18 cellular contexts compared by ENCODE assay signal in genomic region chr20:35085477-35086225, GRCh38. TPM values are rescaled to one million over a fixed set of nuclear protein-coding genes. Genes with fewer than 3 reads are reported as not detected.
DNase-seq lines count a peak whose midpoint lies in the region; ATAC-seq and TF ChIP-seq lines count a peak whose summit lies in the region.
"Had no signal": no experiment of that assay in that cellular context is flagged by ENCODE, and none has a peak within 500 bp of the region (broad histone marks: within the 10 kb centered on the region; RNA-seq: fewer than 3 reads in every experiment).

No MANE protein-coding gene starts in this region.

- peaks cover 18% of the 10 kb centered on the region for H3K36me3 Mint-ChIP-seq in activated CD8-positive, alpha-beta memory T cell treated with anti-CD3 and anti-CD28 coated beads, Interleukin-2, amount 10 ng/mL, durations not matched to agents 7 days and 5 days
- H3K36me3 Mint-ChIP-seq in activated T-helper 2 cell treated with anti-CD3 and anti-CD28 coated beads, Interferon-gamma antibody, Interleukin-2, Interleukin-4, amounts not matched to agents 10 μg/mL and 5 μg/mL and 100 μg/mL, durations not matched to agents 14 hours and 24 hours and 36 hours (ENCODE audit: low read depth), result peaks cover 35% of the 10 kb centered on the region
- H3K36me3 Mint-ChIP-seq in stimulated activated effector memory CD8-positive, alpha-beta T cell treated with anti-CD3 and anti-CD28 coated beads, Interleukin-12 subunit alpha, Interleukin-12 subunit beta, amount 100 ng/mL, for 72 hours, result peaks cover 57% of the 10 kb centered on the region
- H3K36me3 Mint-ChIP-seq in endothelial cell (ENCODE audit: low read depth, unreplicated experiment), result peaks cover 4% of the 10 kb centered on the region

- peak; percentile 86 for ATAC-seq in activated CD8-positive, alpha-beta memory T cell treated with anti-CD3 and anti-CD28 coated beads, Interleukin-2, amount 10 ng/mL, durations not matched to agents 7 days and 5 days
- ATAC-seq in stimulated activated effector memory CD8-positive, alpha-beta T cell treated with anti-CD3 and anti-CD28 coated beads, Interleukin-12 subunit alpha, Interleukin-12 subunit beta, amount 100 ng/mL, for 72 hours, result peak; percentile 97
- ATAC-seq in GM21390 (IDR thresholded peaks at IDR 0.05; ENCODE audit: unreplicated experiment), result no peak
- ATAC-seq: Right ventricle myocardium inferior had no signal

- H3K27me3 Mint-ChIP-seq in activated CD8-positive, alpha-beta memory T cell treated with anti-CD3 and anti-CD28 coated beads, Interleukin-2, amount 10 ng/mL, durations not matched to agents 7 days and 5 days, result no peaks in the 10 kb centered on the region
- no peaks in the 10 kb centered on the region for H3K27me3 Mint-ChIP-seq in activated T-helper 2 cell treated with anti-CD3 and anti-CD28 coated beads, Interferon-gamma antibody, Interleukin-2, Interleukin-4, amounts not matched to agents 10 μg/mL and 5 μg/mL and 100 μg/mL, durations not matched to agents 14 hours and 24 hours and 36 hours (ENCODE audit: low read depth)
- peaks cover 2% of the 10 kb centered on the region for H3K27me3 Mint-ChIP-seq in endothelial cell (ENCODE audit: unreplicated experiment)
- H3K27me3 Mint-ChIP-seq: stimulated activated naive CD8-positive, alpha-beta T cell treated with anti-CD3 and anti-CD28 coated beads, Interleukin-15, Interleukin-2, amounts not matched to agents 100 ng/mL and 50 ng/mL, for 24 hours had no signal

- H3K4me1 Mint-ChIP-seq in activated CD8-positive, alpha-beta memory T cell treated with anti-CD3 and anti-CD28 coated beads, Interleukin-2, amount 10 ng/mL, durations not matched to agents 7 days and 5 days, result peaks cover 56% of the 10 kb centered on the region
- peaks cover 49% of the 10 kb centered on the region for H3K4me1 Mint-ChIP-seq in activated T-helper 2 cell treated with anti-CD3 and anti-CD28 coated beads, Interferon-gamma antibody, Interleukin-2, Interleukin-4, amounts not matched to agents 10 μg/mL and 5 μg/mL and 100 μg/mL, durations not matched to agents 14 hours and 24 hours and 36 hours (ENCODE audit: low read depth)
- H3K4me1 Mint-ChIP-seq in stimulated activated effector memory CD8-positive, alpha-beta T cell treated with anti-CD3 and anti-CD28 coated beads, Interleukin-12 subunit alpha, Interleukin-12 subunit beta, amount 100 ng/mL, for 72 hours, result peaks cover 56% of the 10 kb centered on the region
- peaks cover 6% of the 10 kb centered on the region for H3K4me1 Mint-ChIP-seq in endothelial cell (ENCODE audit: unreplicated experiment)

- peak overlapping the region; percentile 82 for H3K27ac Mint-ChIP-seq in activated CD8-positive, alpha-beta memory T cell treated with anti-CD3 and anti-CD28 coated beads, Interleukin-2, amount 10 ng/mL, durations not matched to agents 7 days and 5 days
- peak overlapping the region; percentile 72 for H3K27ac Mint-ChIP-seq in activated T-helper 2 cell treated with anti-CD3 and anti-CD28 coated beads, Interferon-gamma antibody, Interleukin-2, Interleukin-4, amounts not matched to agents 10 μg/mL and 5 μg/mL and 100 μg/mL, durations not matched to agents 14 hours and 24 hours and 36 hours
- H3K27ac Mint-ChIP-seq in stimulated activated effector memory CD8-positive, alpha-beta T cell treated with anti-CD3 and anti-CD28 coated beads, Interleukin-12 subunit alpha, Interleukin-12 subunit beta, amount 100 ng/mL, for 72 hours, result peak overlapping the region; percentile 58
- no peak overlapping the region for H3K27ac Mint-ChIP-seq in endothelial cell (ENCODE audit: unreplicated experiment)
- H3K27ac Mint-ChIP-seq: stimulated activated naive CD8-positive, alpha-beta T cell treated with anti-CD3 and anti-CD28 coated beads, Interleukin-15, Interleukin-2, amounts not matched to agents 100 ng/mL and 50 ng/mL, for 24 hours had no signal

- no peak overlapping the region for H3K4me3 Mint-ChIP-seq in activated CD8-positive, alpha-beta memory T cell treated with anti-CD3 and anti-CD28 coated beads, Interleukin-2, amount 10 ng/mL, durations not matched to agents 7 days and 5 days
- H3K4me3 Mint-ChIP-seq in activated T-helper 2 cell treated with anti-CD3 and anti-CD28 coated beads, Interferon-gamma antibody, Interleukin-2, Interleukin-4, amounts not matched to agents 10 μg/mL and 5 μg/mL and 100 μg/mL, durations not matched to agents 14 hours and 24 hours and 36 hours (ENCODE audit: low read depth), result no peak overlapping the region
- no peak overlapping the region for H3K4me3 Mint-ChIP-seq in stimulated activated effector memory CD8-positive, alpha-beta T cell treated with anti-CD3 and anti-CD28 coated beads, Interleukin-12 subunit alpha, Interleukin-12 subunit beta, amount 100 ng/mL, for 72 hours
- no peak overlapping the region for H3K4me3 Mint-ChIP-seq in endothelial cell (ENCODE audit: unreplicated experiment)
- H3K4me3 Mint-ChIP-seq: stimulated activated naive CD8-positive, alpha-beta T cell treated with anti-CD3 and anti-CD28 coated beads, Interleukin-15, Interleukin-2, amounts not matched to agents 100 ng/mL and 50 ng/mL, for 24 hours had no signal

- DNase-seq in activated CD8-positive, alpha-beta memory T cell treated with anti-CD3 and anti-CD28 coated beads, Interleukin-2, amount 10 ng/mL, durations not matched to agents 7 days and 5 days, result no peak
- DNase-seq in activated CD8-positive, alpha-beta memory T cell treated with anti-CD3 and anti-CD28 coated beads for 24 hours, result no peak
- DNase-seq in MV-4-11 (lab: John Stamatoyannopoulos, UW) (peak; percentile 63), endothelial cell (ENCODE audit: low spot score) (no peak), NCI-H748 (lab: John Stamatoyannopoulos, UW; ENCODE audit: unreplicated experiment) (no peak)
- DNase-seq in activated T-helper 2 cell treated with anti-CD3 and anti-CD28 coated beads, Interferon-gamma antibody, Interleukin-2, Interleukin-4, amounts not matched to agents 10 μg/mL and 5 μg/mL and 100 μg/mL, durations not matched to agents 14 hours and 24 hours and 36 hours (ENCODE audit: low spot score), result no peak
- peak in 1 of 2 donors; percentile 52 for DNase-seq in stimulated activated effector memory CD8-positive, alpha-beta T cell treated with anti-CD3 and anti-CD28 coated beads, Interleukin-12 subunit alpha, Interleukin-12 subunit beta, amount 100 ng/mL, for 72 hours (ENCODE audit: low spot score in 2 of 2)
- DNase-seq: aorta, dermis blood vessel endothelial cell, KG1, kidney glomerular epithelial cell, NCI-H187 treated with DMSO at 0.1 percent for 48 hours, NCI-H748 treated with DMSO at 0.1 percent for 48 hours, pancreas, T1000 had no signal

- intact Hi-C loops in activated T-helper 2 cell treated with anti-CD3 and anti-CD28 coated beads, Interferon-gamma antibody, Interleukin-2, Interleukin-4, amounts not matched to agents 10 μg/mL and 5 μg/mL and 100 μg/mL, durations not matched to agents 14 hours and 24 hours and 36 hours (cut with micrococcal nuclease), result no loop called here

- CTCF ChIA-PET in activated CD8-positive, alpha-beta memory T cell treated with anti-CD3 and anti-CD28 coated beads, Interleukin-2, amount 10 ng/mL, durations not matched to agents 7 days and 5 days (lab: Charles Lee), result interaction anchor here (1.0 to 1.7 kb wide), 2 partner anchors 11 to 28 kb away, joined by 3 to 8 read pairs; no protein-coding TSS in a partner anchor

- no peak for TF ChIP-seq CTCF in endothelial cell (IDR thresholded peaks at IDR 0.05; ENCODE audit: unreplicated experiment)

- no peaks in the 10 kb centered on the region for H3K9me3 Mint-ChIP-seq in activated CD8-positive, alpha-beta memory T cell treated with anti-CD3 and anti-CD28 coated beads, Interleukin-2, amount 10 ng/mL, durations not matched to agents 7 days and 5 days (ENCODE audit: low read depth)
- H3K9me3 Mint-ChIP-seq in activated T-helper 2 cell treated with anti-CD3 and anti-CD28 coated beads, Interferon-gamma antibody, Interleukin-2, Interleukin-4, amounts not matched to agents 10 μg/mL and 5 μg/mL and 100 μg/mL, durations not matched to agents 14 hours and 24 hours and 36 hours, result no peaks in the 10 kb centered on the region
- H3K9me3 Mint-ChIP-seq in stimulated activated effector memory CD8-positive, alpha-beta T cell treated with anti-CD3 and anti-CD28 coated beads, Interleukin-12 subunit alpha, Interleukin-12 subunit beta, amount 100 ng/mL, for 72 hours, result no peaks in the 10 kb centered on the region
- no peaks in the 10 kb centered on the region for H3K9me3 Mint-ChIP-seq in endothelial cell (ENCODE audit: unreplicated experiment)
- H3K9me3 Mint-ChIP-seq: stimulated activated naive CD8-positive, alpha-beta T cell treated with anti-CD3 and anti-CD28 coated beads, Interleukin-15, Interleukin-2, amounts not matched to agents 100 ng/mL and 50 ng/mL, for 24 hours had no signal

RNA-seq across cellular contexts. Expression of gene TRPC4AP, which starts 7.0 kb away (rescaled TPM):
- 10 to 100 TPM; 56.9 to 70.9 TPM for total RNA-seq in activated CD8-positive, alpha-beta memory T cell treated with anti-CD3 and anti-CD28 coated beads, Interleukin-2, amount 10 ng/mL, durations not matched to agents 7 days and 5 days
- total RNA-seq in activated T-helper 2 cell treated with anti-CD3 and anti-CD28 coated beads, Interferon-gamma antibody, Interleukin-2, Interleukin-4, amounts not matched to agents 10 μg/mL and 5 μg/mL and 100 μg/mL, durations not matched to agents 14 hours and 24 hours and 36 hours, result 52.3 and 52.4 TPM in 2 replicates
- 109 TPM for total RNA-seq in endothelial cell (ENCODE audit: unreplicated experiment)
